28 cellular contexts compared by ENCODE assay signal in genomic region chr16:4668313-4668960, GRCh38. TPM values are rescaled to one million over a fixed set of nuclear protein-coding genes. Genes with fewer than 3 reads are reported as not detected.
DNase-seq lines count a peak whose midpoint lies in the region; ATAC-seq, FAIRE-seq and TF ChIP-seq lines count a peak whose summit lies in the region.
"Had no signal": no experiment of that assay in that cellular context is flagged by ENCODE, and none has a peak within 500 bp of the region (broad histone marks: within the 10 kb centered on the region; RNA-seq: fewer than 3 reads in every experiment).

No MANE protein-coding gene starts in this region.

- ATAC-seq in PC-3 (no peak), heart right ventricle (no peak)

- H3K79me2 ChIP-seq in PC-3 (ENCODE audit: low read length) (no peaks in the 10 kb centered on the region), endothelial cell of umbilical vein (ENCODE audit: control insufficient read depth, insufficient read depth, low read length) (no peaks in the 10 kb centered on the region)

- H3K4me2 ChIP-seq in PC-3 (ENCODE audit: low read length) (no peak overlapping the region), endothelial cell of umbilical vein (ENCODE audit: insufficient read depth, low read length) (no peak overlapping the region)
- H3K4me2 ChIP-seq: BLaER1 treated with 17β-estradiol and CSF1 and Interleukin-3, amounts not matched to agents 10 nM and 100 nM; KMS-11 had no signal

- H3K9me2 ChIP-seq in PC-3 (replicated peaks; ENCODE audit: low read length), result no peaks in the 10 kb centered on the region

- CTCF ChIA-PET in PC-3 (lab: Charles Lee) (no interaction called here), endothelial cell of umbilical vein (lab: Charles Lee) (no interaction called here)

- POLR2A ChIA-PET in PC-3 (lab: Charles Lee; ENCODE audit: unreplicated experiment), result no interaction called here
- POLR2A ChIA-PET in endothelial cell of umbilical vein (lab: Charles Lee), result no interaction called here

- WGBS in heart right ventricle, 2 donors, result 96 to 97% methylated on average over 10 of the region's 10 CpGs

- H3K4me1 ChIP-seq in PC-3 (ENCODE audit: insufficient read depth, low read length), result no peaks in the 10 kb centered on the region; the same call in 1 of the 2 replicates
- no peaks in the 10 kb centered on the region for H3K4me1 ChIP-seq in endothelial cell of umbilical vein (ENCODE audit: control insufficient read depth, extremely low read depth, insufficient read depth, low read length)
- H3K4me1 ChIP-seq in effector memory CD4-positive, alpha-beta T cell (ENCODE audit: control insufficient read depth, insufficient read depth, low read length, poor library complexity, severe bottlenecking), result peaks cover 27% of the 10 kb centered on the region
- H3K4me1 ChIP-seq in heart right ventricle, result peaks cover 0 to 25% (median 11%) of the 10 kb centered on the region in 9 donors

- peaks cover 7% of the 10 kb centered on the region for H3K36me3 ChIP-seq in PC-3 (ENCODE audit: low read depth, low read length)
- H3K36me3 ChIP-seq in endothelial cell of umbilical vein (ENCODE audit: control insufficient read depth in 2 of 2, extremely low read depth in 1 of 2, insufficient read depth in 2 of 2, low read length in 2 of 2), result peaks cover 2 to 43% of the 10 kb centered on the region in 2 experiments
- peaks cover 54% of the 10 kb centered on the region for H3K36me3 ChIP-seq in effector memory CD4-positive, alpha-beta T cell (ENCODE audit: control insufficient read depth, insufficient read depth, low read length)
- H3K36me3 ChIP-seq in heart right ventricle, result peaks cover 0 to 96% (median 36%) of the 10 kb centered on the region in 9 donors

- no peaks in the 10 kb centered on the region for H3F3A ChIP-seq in PC-3 (ENCODE audit: low read length, unreplicated experiment)

- no peak overlapping the region for H2AFZ ChIP-seq in PC-3 (ENCODE audit: low read length)
- no peak overlapping the region for H2AFZ ChIP-seq in endothelial cell of umbilical vein (ENCODE audit: low read depth, low read length)

- H4K20me1 ChIP-seq in PC-3 (ENCODE audit: low read length) (no peaks in the 10 kb centered on the region), endothelial cell of umbilical vein (replicated peaks; ENCODE audit: control insufficient read depth, extremely low read depth, insufficient read depth, low read length) (no peaks in the 10 kb centered on the region)

- BruUV-seq in PC-3 (replicated peaks; lab: Mats Ljungman, UMichigan), result TSS peak; percentile 28
- BruUV-seq in endothelial cell of umbilical vein (replicated peaks; lab: Mats Ljungman, UMichigan), result TSS peak; percentile 61

- no peaks in the 10 kb centered on the region for H3K9me1 ChIP-seq in endothelial cell of umbilical vein (replicated peaks; ENCODE audit: control insufficient read depth, extremely low read depth, insufficient read depth, low read length)

- intact Hi-C loops in PC-3 (cut with micrococcal nuclease), result no loop called here
- intact Hi-C loops in endothelial cell of umbilical vein (cut with micrococcal nuclease), result no loop called here
- intact Hi-C loops in heart right ventricle (cut with DNase I), result no loop called here

- dilution Hi-C loops in endothelial cell of umbilical vein (cut with MboI; ENCODE audit: extremely low pct_ligation_motif_present, low sequenced_read_pairs), result no loop called here

- no peak overlapping the region for H3K4me3 ChIP-seq in PC-3 (ENCODE audit: low read length)
- no peak overlapping the region for H3K4me3 ChIP-seq in endothelial cell of umbilical vein (replicated peaks in 1 of 3; ENCODE audit: insufficient read depth in 1 of 3, low read depth in 1 of 3, low read length in 3 of 3)
- H3K4me3 ChIP-seq in effector memory CD4-positive, alpha-beta T cell (ENCODE audit: insufficient read depth, low read depth, low read length, poor library complexity, severe bottlenecking), result no peak overlapping the region
- H3K4me3 ChIP-seq in heart right ventricle, result no peak overlapping the region
- H3K4me3 ChIP-seq: BLaER1 treated with 17β-estradiol and CSF1 and Interleukin-3, amounts not matched to agents 10 nM and 100 nM; Peyer's patch; SK-N-MC had no signal

- no peak for TF ChIP-seq POLR2A in GM12891 (IDR thresholded peaks at IDR 0.05; ENCODE audit: low read depth, low read length)
- TF ChIP-seq POLR2A in endothelial cell of umbilical vein (IDR thresholded peaks at IDR 0.05; ENCODE audit: low read depth, low read length), result no peak

- no peaks in the 10 kb centered on the region for H3K9me3 ChIP-seq in PC-3 (ENCODE audit: low read length)
- no peaks in the 10 kb centered on the region for H3K9me3 ChIP-seq in endothelial cell of umbilical vein (replicated peaks; ENCODE audit: control insufficient read depth, insufficient read depth, low read length)
- no peaks in the 10 kb centered on the region for H3K9me3 ChIP-seq in effector memory CD4-positive, alpha-beta T cell (ENCODE audit: control insufficient read depth, low read length)
- H3K9me3 ChIP-seq in heart right ventricle, result no peaks in the 10 kb centered on the region
- H3K9me3 ChIP-seq: BLaER1 treated with 17β-estradiol and CSF1 and Interleukin-3, amounts not matched to agents 10 nM and 100 nM; Peyer's patch had no signal

- no peak for DNase-seq in GM12891 (ENCODE audit: insufficient read length, low spot score)
- DNase-seq in PC-3, result no peak
- DNase-seq in endothelial cell of umbilical vein (ENCODE audit: low read depth, low spot score), result no peak
- no peak for DNase-seq in effector memory CD4-positive, alpha-beta T cell
- no peak for DNase-seq in heart right ventricle
- DNase-seq in SIG-M5 (lab: John Stamatoyannopoulos, UW), result no peak
- DNase-seq: AML-193; CD4-positive, alpha-beta memory T cell; DMS 273 treated with DMSO at 0.1 percent for 48 hours; DMS79; EL; GDM1; MM.1S; NCI-H2029 treated with DMSO at 0.1 percent for 48 hours; NCI-H446 treated with DMSO at 0.1 percent for 48 hours; NCI-H526; NCI-H82; NK-92 treated with Interleukin-12 subunit alpha and Interleukin-12 subunit beta, amount 100 ng/mL, for 24 hours; Peyer's patch; SHP77 treated with DMSO at 0.1 percent for 48 hours; SW 1271 had no signal

- H3K27ac ChIP-seq in 22Rv1, result peak overlapping the region; percentile 68
- no peak overlapping the region for H3K27ac ChIP-seq in PC-3 (ENCODE audit: low read length)
- no peak overlapping the region for H3K27ac ChIP-seq in endothelial cell of umbilical vein (ENCODE audit: insufficient read depth, low read depth, low read length)
- H3K27ac ChIP-seq in effector memory CD4-positive, alpha-beta T cell (ENCODE audit: insufficient read depth, low read length, poor library complexity, severe bottlenecking), result no peak overlapping the region
- no peak overlapping the region for H3K27ac ChIP-seq in heart right ventricle
- H3K27ac ChIP-seq: KMS-11, Peyer's patch, SK-N-MC had no signal

- no peaks in the 10 kb centered on the region for H3K27me3 ChIP-seq in PC-3 (ENCODE audit: low read length)
- no peaks in the 10 kb centered on the region for H3K27me3 ChIP-seq in endothelial cell of umbilical vein (ENCODE audit: control insufficient read depth in 2 of 2, insufficient read depth in 2 of 2, low read length in 2 of 2)
- no peaks in the 10 kb centered on the region for H3K27me3 ChIP-seq in effector memory CD4-positive, alpha-beta T cell (replicated peaks; ENCODE audit: control insufficient read depth, insufficient read depth, low read length, poor library complexity, severe bottlenecking)
- H3K27me3 ChIP-seq in heart right ventricle, result no peaks in the 10 kb centered on the region
- H3K27me3 ChIP-seq: BLaER1 treated with 17β-estradiol and CSF1 and Interleukin-3, amounts not matched to agents 10 nM and 100 nM; Peyer's patch had no signal

- FAIRE-seq in GM12891 (lab: Jason Lieb, UNC) (peak; percentile 67), endothelial cell of umbilical vein (lab: Jason Lieb, UNC) (no peak)
- FAIRE-seq: A204.1, GM12892, GM19239 had no signal

- no peak overlapping the region for H3K9ac ChIP-seq in PC-3 (ENCODE audit: low read length)
- H3K9ac ChIP-seq in endothelial cell of umbilical vein (replicated peaks; ENCODE audit: extremely low read depth, insufficient read depth, low read length), result no peak overlapping the region
- H3K9ac ChIP-seq: KMS-11 had no signal

- TF ChIP-seq CTCF in 22Rv1 (IDR thresholded peaks at IDR 0.05) (no peak), PC-3 (conservative IDR thresholded peaks at IDR 0.05; ENCODE audit: low read depth, low read length) (no peak), endothelial cell of umbilical vein (IDR thresholded peaks at IDR 0.05; ENCODE audit: extremely low read depth in 1 of 2, insufficient read depth in 1 of 2, low read depth in 1 of 2, low read length in 2 of 2) (no peak), heart right ventricle (IDR thresholded peaks at IDR 0.05) (no peak)

RNA-seq across cellular contexts. Expression of gene NUDT16L1, which starts 24.9 kb away (rescaled TPM):
- 28.9 TPM for polyA plus RNA-seq in GM12891 (2012; ENCODE audit: low read depth, missing spikeins)
- total RNA-seq in PC-3 (2014; rRNA removed), result 49.9 and 64.3 TPM in 2 replicates
- 22.8 and 24.7 TPM in 2 replicates for total RNA-seq in endothelial cell of umbilical vein
- polyA plus RNA-seq in endothelial cell of umbilical vein, result 53.1 and 65.3 TPM in 2 replicates
- 31.7 and 40.0 TPM in 2 replicates for polyA plus RNA-seq in endothelial cell of umbilical vein (2011; cell fraction: cytosol; rRNA removed)
- polyA plus RNA-seq in endothelial cell of umbilical vein (2011; cell fraction: nucleus; rRNA removed), result 21.0 and 21.6 TPM in 2 replicates
- 17.9 and 18.2 TPM in 2 replicates for polyA plus RNA-seq in endothelial cell of umbilical vein (2012)
- 10.0 and 12.4 TPM in 2 replicates for polyA minus RNA-seq in endothelial cell of umbilical vein
- polyA minus RNA-seq in endothelial cell of umbilical vein (2011; cell fraction: cytosol; rRNA and poly(A)+ RNA removed), result 10.4 TPM
- 4.7 and 6.4 TPM in 2 replicates for polyA minus RNA-seq in endothelial cell of umbilical vein (2011; cell fraction: nucleus; rRNA and poly(A)+ RNA removed)
- total RNA-seq in heart right ventricle, result 10 to 100 TPM; 34.1 to 65.7 (median 49.6) TPM
- 10 to 100 TPM; 25.4 to 48.8 TPM for polyA plus RNA-seq in heart right ventricle

RNA-seq across cellular contexts. Expression of gene MGRN1, which starts 43.8 kb away (rescaled TPM):
- polyA plus RNA-seq in GM12891 (2012; ENCODE audit: low read depth, missing spikeins), result 29.2 TPM
- 22.7 and 38.2 TPM in 2 replicates for total RNA-seq in PC-3 (2014; rRNA removed)
- 73.0 and 80.9 TPM in 2 replicates for total RNA-seq in endothelial cell of umbilical vein
- polyA plus RNA-seq in endothelial cell of umbilical vein, result 15.6 and 15.8 TPM in 2 replicates
- polyA plus RNA-seq in endothelial cell of umbilical vein (2011; cell fraction: cytosol; rRNA removed), result 14.6 and 16.1 TPM in 2 replicates
- 33.2 and 41.7 TPM in 2 replicates for polyA plus RNA-seq in endothelial cell of umbilical vein (2011; cell fraction: nucleus; rRNA removed)
- 43.4 and 51.1 TPM in 2 replicates for polyA plus RNA-seq in endothelial cell of umbilical vein (2012)
- polyA minus RNA-seq in endothelial cell of umbilical vein, result 23.4 and 26.7 TPM in 2 replicates
- polyA minus RNA-seq in endothelial cell of umbilical vein (2011; cell fraction: cytosol; rRNA and poly(A)+ RNA removed), result 15.3 TPM
- 24.8 and 31.9 TPM in 2 replicates for polyA minus RNA-seq in endothelial cell of umbilical vein (2011; cell fraction: nucleus; rRNA and poly(A)+ RNA removed)
- total RNA-seq in heart right ventricle, result 10 to 100 TPM; 32.2 to 73.5 (median 42.9) TPM
- 10 to 100 TPM; 19.2 to 20.3 TPM for polyA plus RNA-seq in heart right ventricle

RNA-seq across cellular contexts. Expression of gene UBALD1, which starts 53.7 kb away (rescaled TPM):
- polyA plus RNA-seq in GM12891 (2012; ENCODE audit: low read depth, missing spikeins), result 20.7 TPM
- total RNA-seq in PC-3 (2014; rRNA removed) (24.6 and 28.2 TPM in 2 replicates), endothelial cell of umbilical vein (41.6 and 43.8 TPM in 2 replicates), heart right ventricle (10 to 100 TPM; 14.7 to 34.4 (median 20.4) TPM)
- polyA plus RNA-seq in endothelial cell of umbilical vein (24.8 and 34.6 TPM in 2 replicates), heart right ventricle (10 to 100 TPM; 19.4 to 39.4 TPM)
- polyA plus RNA-seq in endothelial cell of umbilical vein (2011; cell fraction: cytosol; rRNA removed), result 8.9 and 13.6 TPM in 2 replicates
- polyA plus RNA-seq in endothelial cell of umbilical vein (2011; cell fraction: nucleus; rRNA removed), result 46.0 and 47.3 TPM in 2 replicates
- polyA plus RNA-seq in endothelial cell of umbilical vein (2012), result 19.1 and 25.1 TPM in 2 replicates
- 4.8 and 8.2 TPM in 2 replicates for polyA minus RNA-seq in endothelial cell of umbilical vein
- 17.6 TPM for polyA minus RNA-seq in endothelial cell of umbilical vein (2011; cell fraction: cytosol; rRNA and poly(A)+ RNA removed)
- 14.5 and 39.8 TPM in 2 replicates for polyA minus RNA-seq in endothelial cell of umbilical vein (2011; cell fraction: nucleus; rRNA and poly(A)+ RNA removed)
